ENCODE assay signal across 22 cellular contexts in the genomic region with DNA sequence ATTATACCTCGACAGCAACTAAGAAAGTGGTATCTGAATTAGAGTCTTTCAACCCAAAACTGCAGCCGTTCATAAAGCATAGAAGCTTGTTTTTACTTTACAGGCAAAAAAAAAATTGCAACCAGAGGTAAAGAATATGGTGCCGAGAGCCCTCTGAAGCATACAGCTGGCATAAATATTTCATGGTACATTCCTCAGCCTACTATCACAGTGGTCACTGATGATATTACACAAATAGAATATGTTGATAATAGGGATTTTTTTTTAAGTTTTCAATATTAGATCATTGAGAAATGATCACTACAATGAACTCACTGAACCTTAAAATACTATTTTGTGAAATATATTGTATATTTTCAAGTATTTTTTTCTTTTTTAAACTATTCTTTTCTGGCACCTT. TPM values are rescaled to one million over a fixed set of nuclear protein-coding genes. Genes with fewer than 3 reads are reported as not detected.
DNase-seq lines count a peak whose midpoint lies in the region; ATAC-seq, FAIRE-seq and TF ChIP-seq lines count a peak whose summit lies in the region.
"Had no signal": no experiment of that assay in that cellular context is flagged by ENCODE, and none has a peak within 500 bp of the region (broad histone marks: within the 10 kb centered on the region; RNA-seq: fewer than 3 reads in every experiment).

No MANE protein-coding gene starts in this region.

- no peak overlapping the region for H3K4me2 ChIP-seq in mammary epithelial cell (ENCODE audit: insufficient read depth, low read depth, low read length)
- H3K4me2 ChIP-seq: BLaER1 had no signal

- H3K27ac Mint-ChIP-seq in mesothelial cell of epicardium: no peak overlapping the region
- H3K27ac Mint-ChIP-seq: B cell; CD4-positive, CD25-positive, alpha-beta regulatory T cell; CD8-positive, alpha-beta T cell had no signal

- H3K27me3 ChIP-seq in small intestine (ENCODE audit: control insufficient read depth in 2 of 2, insufficient read depth in 2 of 2, low read length in 2 of 2): peaks cover 0 to 1% of the 10 kb centered on the region in 2 donors
- no peaks in the 10 kb centered on the region for H3K27me3 ChIP-seq in mammary epithelial cell (ENCODE audit: insufficient read depth, low read length)
- H3K27me3 ChIP-seq: BLaER1 had no signal

- H3K9me3 ChIP-seq in small intestine (ENCODE audit: control insufficient read depth, low read depth): no peaks in the 10 kb centered on the region
- H3K9me3 ChIP-seq in mammary epithelial cell (replicated peaks; ENCODE audit: insufficient read depth, low read length): no peaks in the 10 kb centered on the region
- H3K9me3 ChIP-seq: BLaER1, Caco-2, HAP-1 had no signal

- H3K36me3 ChIP-seq in small intestine (ENCODE audit: control insufficient read depth in 2 of 2, insufficient read depth in 2 of 2, low read length in 2 of 2): no peaks in the 10 kb centered on the region
- no peaks in the 10 kb centered on the region for H3K36me3 ChIP-seq in mammary epithelial cell (ENCODE audit: insufficient read depth, low read length)
- H3K36me3 ChIP-seq: BLaER1, HAP-1 had no signal

- no peak overlapping the region for H3K9ac ChIP-seq in mammary epithelial cell (ENCODE audit: insufficient read depth, low read length)
- H3K9ac ChIP-seq: BLaER1 had no signal

- no TSS peak for BruUV-seq in mammary epithelial cell (replicated peaks; lab: Mats Ljungman, UMichigan)

- intact Hi-C loops in mammary epithelial cell (cut with micrococcal nuclease): no loop called here

- H3K79me2 ChIP-seq in mammary epithelial cell (ENCODE audit: insufficient read depth, low read length): peaks cover 11% of the 10 kb centered on the region

- no peaks in the 10 kb centered on the region for H4K20me1 ChIP-seq in mammary epithelial cell (ENCODE audit: insufficient read depth, low read length)
- H4K20me1 ChIP-seq: BLaER1 had no signal

- TF ChIP-seq CTCF in mesothelial cell of epicardium (IDR thresholded peaks at IDR 0.05; ENCODE audit: unreplicated experiment) (peak; percentile 25), mammary epithelial cell (conservative IDR thresholded peaks at IDR 0.05 in 1 of 2, IDR thresholded peaks at IDR 0.05 in 1 of 2; ENCODE audit: extremely low read depth in 1 of 2, insufficient read depth in 1 of 2, low read depth in 1 of 2, low read length in 2 of 2) (peak in 1 of 2 donors; percentile 9)

- peaks cover 16% of the 10 kb centered on the region for H3K4me1 Mint-ChIP-seq in mesothelial cell of epicardium

- peak; percentile 53 for ATAC-seq in HG02938 (IDR thresholded peaks at IDR 0.05; ENCODE audit: unreplicated experiment)
- no peak for ATAC-seq in HG03342 (IDR thresholded peaks at IDR 0.05; ENCODE audit: unreplicated experiment)
- ATAC-seq: CD8-positive, alpha-beta T cell had no signal

- H3K27ac ChIP-seq in small intestine (ENCODE audit: low read depth in 1 of 2, low read length in 1 of 2): no peak overlapping the region
- no peak overlapping the region for H3K27ac ChIP-seq in mammary epithelial cell (ENCODE audit: insufficient read depth, low read depth, low read length)
- H3K27ac ChIP-seq: 22Rv1, BLaER1, C4-2B had no signal

- in situ Hi-C loops in mammary epithelial cell (cut with MboI; ENCODE audit: low sequenced_read_pairs in 2 of 2): no loop called here

- 87 to 94% (median 90%) methylated on average over 3 of the region's 3 CpGs for WGBS in small intestine, 3 donors
- WGBS in mammary epithelial cell (ENCODE audit: low coverage, missing lambda C conversion rate): 66% methylated on average over 3 of the region's 3 CpGs

- H3K9me3 Mint-ChIP-seq in mesothelial cell of epicardium: peaks cover 5% of the 10 kb centered on the region
- H3K9me3 Mint-ChIP-seq: CD4-positive, CD25-positive, alpha-beta regulatory T cell; CD8-positive, alpha-beta T cell had no signal

- H3K4me3 ChIP-seq in small intestine (ENCODE audit: low read depth in 1 of 2, low read length in 2 of 2) (no peak overlapping the region), mammary epithelial cell (replicated peaks in 1 of 3; ENCODE audit: insufficient read depth in 1 of 3, low read depth in 2 of 3, low read length in 3 of 3) (no peak overlapping the region)
- H3K4me3 ChIP-seq: BLaER1, HAP-1 had no signal

- FAIRE-seq in small intestine (lab: Jason Lieb, UNC): peak; percentile 26
- FAIRE-seq: A204.1, GM12891, GM18507 had no signal

- no peaks in the 10 kb centered on the region for H3K36me3 Mint-ChIP-seq in mesothelial cell of epicardium
- H3K36me3 Mint-ChIP-seq: CD4-positive, CD25-positive, alpha-beta regulatory T cell; CD8-positive, alpha-beta T cell had no signal

- dilution Hi-C loops in mammary epithelial cell (cut with HindIII; ENCODE audit: low sequenced_read_pairs): no loop called here

- H3K4me1 ChIP-seq in small intestine (ENCODE audit: control insufficient read depth in 2 of 2, insufficient read depth in 1 of 2, low read depth in 1 of 2, low read length in 1 of 2) (peaks cover 0 to 2% of the 10 kb centered on the region in 2 donors), mammary epithelial cell (ENCODE audit: insufficient read depth, low read length) (peaks cover 5% of the 10 kb centered on the region)

- DNase-seq in DMS53 (lab: John Stamatoyannopoulos, UW) (peak; percentile 2), DMS53 treated with DMSO at 0.1 percent for 48 hours (lab: John Stamatoyannopoulos, UW; ENCODE audit: unreplicated experiment) (no peak), mesothelial cell of epicardium (ENCODE audit: low spot score in 2 of 2, unreplicated experiment in 2 of 2) (no peak), small intestine (no peak), D341Med (ENCODE audit: low spot score) (no peak), mammary epithelial cell (no peak)
- DNase-seq: Caco-2; CD4-positive, CD25-positive, alpha-beta regulatory T cell; CD8-positive, alpha-beta T cell; DMS79; GF-D8; GOT3 had no signal

- H3K4me3 Mint-ChIP-seq in mesothelial cell of epicardium: no peak overlapping the region
- H3K4me3 Mint-ChIP-seq: B cell; CD8-positive, alpha-beta T cell had no signal

- CTCF ChIA-PET in mammary epithelial cell (lab: Charles Lee; ENCODE audit: low non-redundant PET): no interaction called here

- H2AFZ ChIP-seq in mammary epithelial cell (ENCODE audit: low read depth, low read length): no peak overlapping the region

- peaks cover 11% of the 10 kb centered on the region for H3K27me3 Mint-ChIP-seq in mesothelial cell of epicardium (ENCODE audit: low read depth)

RNA-seq across cellular contexts. Expression of a gene that starts 6.2 kb away (rescaled TPM):
- total RNA-seq in mesothelial cell of epicardium: 19.3 to 22.6 TPM (median 20.1 TPM) in 3 replicates
- 1 to 10 TPM; 1.6 to 9.8 (median 2.2) TPM for polyA plus RNA-seq in small intestine
- total RNA-seq in mammary epithelial cell: 10 to 100 TPM in 1 of 2 donors, 1 to 10 TPM in 1; 9.8 to 25.1 TPM
- 13.8 TPM for polyA plus RNA-seq in mammary epithelial cell
- polyA minus RNA-seq in mammary epithelial cell: 11.4 TPM
